Comparison of ENCODE assay signal across 12 cellular contexts in genomic region chr1:114853584-114853983, GRCh38. TPM values are rescaled to one million over a fixed set of nuclear protein-coding genes. Genes with fewer than 3 reads are reported as not detected.
"Had no signal": no experiment of that assay in that cellular context is flagged by ENCODE, and none has a peak within 500 bp of the region (broad histone marks: within the 10 kb centered on the region; RNA-seq: fewer than 3 reads in every experiment).

No MANE protein-coding gene starts in this region.

- H3K4me1 ChIP-seq: HAP-1 had no signal

- H3K4me3 ChIP-seq: GM23248, HAP-1 had no signal

- H3K9me3 ChIP-seq: HAP-1 had no signal

- H3K36me3 ChIP-seq: HAP-1 had no signal

- ATAC-seq: HCT116, HepG2 had no signal

- H3K27ac ChIP-seq: GM23248, HL-60 had no signal

- DNase-seq: GM23248, GOT3, H7, HFFc6, KG1 had no signal

RNA-seq across cellular contexts. Expression of gene SYCP1, which starts 1.1 kb away (rescaled TPM):
- total RNA-seq: GM23248, H4, H7, HepG2, HFFc6, HT1080 had no signal
- polyA plus RNA-seq: GM23248, HepG2, IgD-negative memory B cell had no signal
